In the genomic region with DNA sequence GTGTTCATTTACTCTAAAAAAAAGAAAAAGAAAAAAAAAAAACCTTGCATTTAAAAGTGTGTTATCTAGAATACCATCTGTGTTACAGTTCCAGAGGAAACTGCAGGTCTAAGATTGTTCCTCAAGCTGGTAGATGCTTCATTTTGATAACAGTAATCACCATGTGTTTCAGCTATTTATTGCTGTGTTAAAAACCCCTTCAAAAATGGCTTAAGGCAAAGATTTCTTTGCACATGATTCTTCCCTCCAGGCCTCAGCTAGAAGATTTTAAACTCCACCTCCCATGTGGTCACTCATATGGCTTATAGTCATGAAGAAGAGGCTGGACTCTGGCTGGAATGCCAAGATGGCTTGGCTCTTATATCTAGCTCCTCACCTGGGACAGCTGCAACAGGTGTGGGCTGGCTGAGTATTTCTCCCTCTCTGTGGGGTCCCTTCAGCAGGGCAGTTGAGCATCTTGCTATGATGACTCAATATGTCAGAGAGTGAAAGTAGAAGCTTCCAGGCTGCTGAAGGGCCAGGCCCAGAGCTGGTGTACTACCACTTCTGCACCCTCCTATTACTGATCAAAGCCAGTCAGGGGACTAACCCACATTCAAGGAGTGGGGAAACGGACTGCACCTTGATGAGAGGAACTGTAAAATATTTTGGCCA, we compare ENCODE assay signal across 21 cellular contexts.
"Had no signal": no experiment of that assay in that cellular context is flagged by ENCODE, and none has a peak within 500 bp of the region (broad histone marks: within the 10 kb centered on the region; RNA-seq: fewer than 3 reads in every experiment).

No MANE protein-coding gene starts in this region.

- H3K27me3 Mint-ChIP-seq: activated CD8-positive, alpha-beta memory T cell treated with anti-CD3 and anti-CD28 coated beads, Interleukin-2, amount 10 ng/mL, durations not matched to agents 7 days and 5 days; activated naive CD8-positive, alpha-beta T cell treated with anti-CD3 and anti-CD28 coated beads, Interleukin-2, amount 10 ng/mL, durations not matched to agents 7 days and 5 days; memory B cell; naive thymus-derived CD4-positive, alpha-beta T cell; progenitor cell of endocrine pancreas; stimulated activated naive CD8-positive, alpha-beta T cell treated with anti-CD3 and anti-CD28 coated beads, Interleukin-15, Interleukin-2, amounts not matched to agents 100 ng/mL and 50 ng/mL, for 24 hours had no signal

- H3K27ac ChIP-seq: breast epithelium, coronary artery, gastrocnemius medialis, heart left ventricle, neural progenitor cell, suprapubic skin, transverse colon, WERI-Rb-1 had no signal

- H3K4me1 ChIP-seq: breast epithelium, gastrocnemius medialis, suprapubic skin, transverse colon had no signal

- ATAC-seq: activated CD4-positive, alpha-beta T cell treated with anti-CD3 and anti-CD28 coated beads for 36 hours; activated CD8-positive, alpha-beta memory T cell treated with anti-CD3 and anti-CD28 coated beads, Interleukin-2, amount 10 ng/mL, durations not matched to agents 7 days and 5 days; esophagus mucosa; gastrocnemius medialis; heart left ventricle; naive thymus-derived CD4-positive, alpha-beta T cell had no signal

- H3K4me1 Mint-ChIP-seq: activated CD8-positive, alpha-beta memory T cell treated with anti-CD3 and anti-CD28 coated beads, Interleukin-2, amount 10 ng/mL, durations not matched to agents 7 days and 5 days; activated naive CD8-positive, alpha-beta T cell treated with anti-CD3 and anti-CD28 coated beads, Interleukin-2, amount 10 ng/mL, durations not matched to agents 7 days and 5 days; memory B cell; naive thymus-derived CD4-positive, alpha-beta T cell had no signal

- DNase-seq: activated CD4-positive, alpha-beta T cell treated with anti-CD3 and anti-CD28 coated beads for 36 hours; activated CD4-positive, alpha-beta T cell treated with anti-CD3 and anti-CD28 coated beads, Interleukin-2, amount 50 U/mL, for 48 hours; activated CD8-positive, alpha-beta memory T cell treated with anti-CD3 and anti-CD28 coated beads, Interleukin-2, amount 10 ng/mL, durations not matched to agents 7 days and 5 days; activated naive CD4-positive, alpha-beta T cell; activated naive CD8-positive, alpha-beta T cell treated with anti-CD3 and anti-CD28 coated beads, Interleukin-2, amount 10 ng/mL, durations not matched to agents 7 days and 5 days; effector CD4-positive, alpha-beta T cell; gastrocnemius medialis; heart left ventricle; naive thymus-derived CD4-positive, alpha-beta T cell; stimulated activated CD8-positive, alpha-beta memory T cell treated with anti-CD3 and anti-CD28 coated beads, Interleukin-4, amount 100 ng/mL, for 48 hours; transverse colon; WERI-Rb-1 had no signal

- H3K27ac Mint-ChIP-seq: activated CD4-positive, alpha-beta T cell treated with anti-CD3 and anti-CD28 coated beads for 36 hours; activated CD8-positive, alpha-beta memory T cell treated with anti-CD3 and anti-CD28 coated beads, Interleukin-2, amount 10 ng/mL, durations not matched to agents 7 days and 5 days; activated naive CD8-positive, alpha-beta T cell treated with anti-CD3 and anti-CD28 coated beads, Interleukin-2, amount 10 ng/mL, durations not matched to agents 7 days and 5 days; memory B cell; naive thymus-derived CD4-positive, alpha-beta T cell; stimulated activated naive CD8-positive, alpha-beta T cell treated with anti-CD3 and anti-CD28 coated beads, Interleukin-15, Interleukin-2, amounts not matched to agents 100 ng/mL and 50 ng/mL, for 24 hours had no signal

- H2AFZ ChIP-seq: neural progenitor cell had no signal

- H3K4me3 ChIP-seq: ascending aorta, breast epithelium, coronary artery, gastrocnemius medialis, heart left ventricle, neural progenitor cell, suprapubic skin, transverse colon had no signal

- H3K27me3 ChIP-seq: ascending aorta, breast epithelium, gastrocnemius medialis, heart left ventricle, neural progenitor cell, suprapubic skin, transverse colon had no signal

- H3K9me3 Mint-ChIP-seq: activated naive CD8-positive, alpha-beta T cell treated with anti-CD3 and anti-CD28 coated beads, Interleukin-2, amount 10 ng/mL, durations not matched to agents 7 days and 5 days; naive thymus-derived CD4-positive, alpha-beta T cell; neural progenitor cell; stimulated activated naive CD8-positive, alpha-beta T cell treated with anti-CD3 and anti-CD28 coated beads, Interleukin-15, Interleukin-2, amounts not matched to agents 100 ng/mL and 50 ng/mL, for 24 hours had no signal

- H3K9ac ChIP-seq: neural progenitor cell had no signal

- H3K36me3 Mint-ChIP-seq: activated CD8-positive, alpha-beta memory T cell treated with anti-CD3 and anti-CD28 coated beads, Interleukin-2, amount 10 ng/mL, durations not matched to agents 7 days and 5 days; activated naive CD8-positive, alpha-beta T cell treated with anti-CD3 and anti-CD28 coated beads, Interleukin-2, amount 10 ng/mL, durations not matched to agents 7 days and 5 days; memory B cell; naive thymus-derived CD4-positive, alpha-beta T cell had no signal

- H3K4me3 Mint-ChIP-seq: activated CD4-positive, alpha-beta T cell treated with anti-CD3 and anti-CD28 coated beads for 36 hours; activated CD8-positive, alpha-beta memory T cell treated with anti-CD3 and anti-CD28 coated beads, Interleukin-2, amount 10 ng/mL, durations not matched to agents 7 days and 5 days; activated naive CD8-positive, alpha-beta T cell treated with anti-CD3 and anti-CD28 coated beads, Interleukin-2, amount 10 ng/mL, durations not matched to agents 7 days and 5 days; memory B cell; naive thymus-derived CD4-positive, alpha-beta T cell; neural progenitor cell; stimulated activated naive CD8-positive, alpha-beta T cell treated with anti-CD3 and anti-CD28 coated beads, Interleukin-15, Interleukin-2, amounts not matched to agents 100 ng/mL and 50 ng/mL, for 24 hours had no signal

- H3K36me3 ChIP-seq: ascending aorta, breast epithelium, gastrocnemius medialis, heart left ventricle, neural progenitor cell, suprapubic skin, transverse colon, WERI-Rb-1 had no signal
